Comparison of ENCODE assay signal across 11 cellular contexts in genomic region chr5:157563373-157564148, GRCh38. TPM values are rescaled to one million over a fixed set of nuclear protein-coding genes. Genes with fewer than 3 reads are reported as not detected.
DNase-seq lines count a peak whose midpoint lies in the region; ATAC-seq and TF ChIP-seq lines count a peak whose summit lies in the region.
"Had no signal": no experiment of that assay in that cellular context is flagged by ENCODE, and none has a peak within 500 bp of the region (broad histone marks: within the 10 kb centered on the region; RNA-seq: fewer than 3 reads in every experiment).

No MANE protein-coding gene starts in this region.

- H3K9me3 Mint-ChIP-seq in activated CD4-positive, alpha-beta T cell treated with anti-CD3 and anti-CD28 coated beads, Interleukin-2, amount 10 ng/mL, durations not matched to agents 7 days and 5 days: no peaks in the 10 kb centered on the region
- H3K9me3 Mint-ChIP-seq in activated CD4-positive, alpha-beta T cell treated with anti-CD3 and anti-CD28 coated beads for 36 hours (ENCODE audit: low read depth): no peaks in the 10 kb centered on the region

- H3K27ac Mint-ChIP-seq in activated CD4-positive, alpha-beta T cell treated with anti-CD3 and anti-CD28 coated beads, Interleukin-2, amount 10 ng/mL, durations not matched to agents 7 days and 5 days: peak overlapping the region; percentile 17
- no peak overlapping the region for H3K27ac Mint-ChIP-seq in activated CD4-positive, alpha-beta T cell treated with anti-CD3 and anti-CD28 coated beads for 36 hours

- no peak overlapping the region for H3K4me3 ChIP-seq in brain microvascular endothelial cell (ENCODE audit: low read depth, low read length)

- no peaks in the 10 kb centered on the region for H3K27me3 ChIP-seq in brain microvascular endothelial cell (replicated peaks)

- H3K36me3 Mint-ChIP-seq in activated CD4-positive, alpha-beta T cell treated with anti-CD3 and anti-CD28 coated beads, Interleukin-2, amount 10 ng/mL, durations not matched to agents 7 days and 5 days (ENCODE audit: low read depth): peaks cover 84% of the 10 kb centered on the region
- peaks cover 50% of the 10 kb centered on the region for H3K36me3 Mint-ChIP-seq in activated CD4-positive, alpha-beta T cell treated with anti-CD3 and anti-CD28 coated beads for 36 hours (ENCODE audit: low read depth)

- intact Hi-C loops in activated CD4-positive, alpha-beta T cell treated with anti-CD3 and anti-CD28 coated beads for 36 hours (cut with DNase I, micrococcal nuclease): no loop called here

- in situ Hi-C loops in brain microvascular endothelial cell (cut with HindIII; ENCODE audit: low pct_ligation_motif_present, low sequenced_read_pairs): no loop called here

- ATAC-seq in activated CD4-positive, alpha-beta T cell treated with anti-CD3 and anti-CD28 coated beads for 36 hours: no peak
- ATAC-seq in GM19328 (IDR thresholded peaks at IDR 0.05; ENCODE audit: unreplicated experiment) (no peak), HG02970 (IDR thresholded peaks at IDR 0.05; ENCODE audit: low FRiP score, unreplicated experiment) (no peak)
- ATAC-seq: HCT116 had no signal

- H3K36me3 ChIP-seq in brain microvascular endothelial cell (replicated peaks): peaks cover 78% of the 10 kb centered on the region
- H3K36me3 ChIP-seq: BE2C had no signal

- POLR2A ChIA-PET in activated CD4-positive, alpha-beta T cell treated with anti-CD3 and anti-CD28 coated beads, Interleukin-2, amount 10 ng/mL, durations not matched to agents 7 days and 5 days (lab: Charles Lee): interaction anchor here (0.6 kb wide), 1 partner anchor 91 kb away, joined by 3 read pairs; no protein-coding TSS in a partner anchor
- POLR2A ChIA-PET in activated CD4-positive, alpha-beta T cell treated with anti-CD3 and anti-CD28 coated beads for 36 hours (lab: Charles Lee): no interaction called here

- no peak overlapping the region for H3K4me3 Mint-ChIP-seq in activated CD4-positive, alpha-beta T cell treated with anti-CD3 and anti-CD28 coated beads, Interleukin-2, amount 10 ng/mL, durations not matched to agents 7 days and 5 days
- no peak overlapping the region for H3K4me3 Mint-ChIP-seq in activated CD4-positive, alpha-beta T cell treated with anti-CD3 and anti-CD28 coated beads for 36 hours

- H3K4me1 Mint-ChIP-seq in activated CD4-positive, alpha-beta T cell treated with anti-CD3 and anti-CD28 coated beads, Interleukin-2, amount 10 ng/mL, durations not matched to agents 7 days and 5 days: peaks cover 77% of the 10 kb centered on the region
- peaks cover 50% of the 10 kb centered on the region for H3K4me1 Mint-ChIP-seq in activated CD4-positive, alpha-beta T cell treated with anti-CD3 and anti-CD28 coated beads for 36 hours

- peak overlapping the region; percentile 71 for H3K27ac ChIP-seq in brain microvascular endothelial cell

- no peaks in the 10 kb centered on the region for H3K27me3 Mint-ChIP-seq in activated CD4-positive, alpha-beta T cell treated with anti-CD3 and anti-CD28 coated beads, Interleukin-2, amount 10 ng/mL, durations not matched to agents 7 days and 5 days
- H3K27me3 Mint-ChIP-seq in activated CD4-positive, alpha-beta T cell treated with anti-CD3 and anti-CD28 coated beads for 36 hours: no peaks in the 10 kb centered on the region

- no peak for DNase-seq in activated CD4-positive, alpha-beta T cell treated with anti-CD3 and anti-CD28 coated beads, Interleukin-2, amount 10 ng/mL, durations not matched to agents 7 days and 5 days
- DNase-seq in activated CD4-positive, alpha-beta T cell treated with anti-CD3 and anti-CD28 coated beads for 36 hours: no peak
- DNase-seq in brain microvascular endothelial cell (peak; percentile 84), middle frontal gyrus (ENCODE audit: extremely low spot score, low spot score) (peak; percentile 63), ureter (ENCODE audit: low spot score) (peak; percentile 64), HuH-7 (ENCODE audit: low spot score) (no peak)
- DNase-seq: BE2C, kidney glomerular epithelial cell had no signal

- TF ChIP-seq CTCF in brain microvascular endothelial cell (IDR thresholded peaks at IDR 0.05; ENCODE audit: low read depth, low read length, missing control alignments): no peak

- CTCF ChIA-PET in activated CD4-positive, alpha-beta T cell treated with anti-CD3 and anti-CD28 coated beads, Interleukin-2, amount 10 ng/mL, durations not matched to agents 7 days and 5 days (lab: Charles Lee): interaction anchor here (1.2 to 1.9 kb wide), 3 partner anchors 27 to 221 kb away, joined by 3 to 5 read pairs (median 3); partner anchors contain the start of gene LSM11
- CTCF ChIA-PET in activated CD4-positive, alpha-beta T cell treated with anti-CD3 and anti-CD28 coated beads for 36 hours (lab: Charles Lee): interaction anchor here (1.5 kb wide), 1 partner anchor 180 kb away, joined by 3 read pairs; the partner anchor contains the start of gene LSM11

RNA-seq across cellular contexts. Expression of gene ADAM19, which starts 12.0 kb away (rescaled TPM):
- 100 to 1,000 TPM; 118 to 127 TPM for total RNA-seq in activated CD4-positive, alpha-beta T cell treated with anti-CD3 and anti-CD28 coated beads, Interleukin-2, amount 10 ng/mL, durations not matched to agents 7 days and 5 days
- 10 to 100 TPM; 63.6 to 69.5 TPM for total RNA-seq in activated CD4-positive, alpha-beta T cell treated with anti-CD3 and anti-CD28 coated beads for 36 hours
- 17.4 TPM for total RNA-seq in ureter

Comparison
In these comparisons a context has a peak if more than half of its experiments do, and no peak if none do; other contexts are left out.
1. DNase-seq: peak in brain microvascular endothelial cell (single experiment), middle frontal gyrus (single experiment) and ureter (single experiment); none in activated CD4-positive, alpha-beta T cell treated with anti-CD3 and anti-CD28 coated beads, Interleukin-2, amount 10 ng/mL, durations not matched to agents 7 days and 5 days (single experiment), activated CD4-positive, alpha-beta T cell treated with anti-CD3 and anti-CD28 coated beads for 36 hours (single experiment) and HuH-7 (single experiment).